ENCODE assay signal across 28 cellular contexts in the genomic region with DNA sequence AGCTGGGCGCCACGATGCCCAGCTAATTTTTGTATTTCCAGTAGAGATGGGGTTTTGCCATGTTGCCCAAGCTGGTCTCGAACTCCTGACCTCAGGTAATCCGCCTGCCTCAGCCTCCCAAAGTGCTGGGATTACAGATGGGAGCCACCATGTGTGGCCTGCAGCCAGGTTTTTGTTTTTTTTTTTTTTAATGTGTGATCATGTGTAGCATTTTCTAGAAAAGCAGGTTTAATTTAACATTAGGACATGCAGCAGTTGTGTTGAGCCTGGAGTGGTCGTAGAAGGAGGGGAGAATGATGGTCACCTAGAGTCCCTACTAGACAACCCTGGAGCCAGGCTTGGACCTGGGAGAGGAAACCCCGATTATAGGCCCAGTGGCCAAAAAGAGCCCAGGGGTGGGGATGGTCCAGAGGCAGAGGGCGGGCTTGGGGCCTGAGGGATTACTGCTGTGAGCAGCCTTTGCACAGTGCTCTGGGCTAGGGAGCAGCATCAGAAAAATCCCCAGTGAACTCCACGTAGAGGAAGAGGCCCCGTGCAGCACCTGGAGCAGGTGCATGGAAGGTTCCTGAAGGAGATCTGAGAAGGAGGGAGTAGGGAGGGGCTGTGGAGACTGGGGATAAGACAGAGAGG. TPM values are rescaled to one million over a fixed set of nuclear protein-coding genes. Genes with fewer than 3 reads are reported as not detected.
"Had no signal": no experiment of that assay in that cellular context is flagged by ENCODE, and none has a peak within 500 bp of the region (broad histone marks: within the 10 kb centered on the region; RNA-seq: fewer than 3 reads in every experiment).

No MANE protein-coding gene starts in this region.

- H3K9me3 ChIP-seq: breast epithelium, ovary, prostate gland, testis, transverse colon had no signal

- H3K27me3 ChIP-seq: breast epithelium, ovary, testis, transverse colon had no signal

- H3K4me3 ChIP-seq: breast epithelium, esophagus muscularis mucosa, heart left ventricle, ovary, prostate gland, smooth muscle cell, testis, transverse colon had no signal

- H3K36me3 ChIP-seq: breast epithelium, esophagus muscularis mucosa, heart left ventricle, ovary, prostate gland, transverse colon had no signal

- H3K27ac ChIP-seq: breast epithelium, esophagus muscularis mucosa, foreskin keratinocyte, heart left ventricle, ovary, prostate gland, testis, transverse colon, VCaP had no signal

- DNase-seq: activated CD4-positive, alpha-beta T cell treated with anti-CD3 and anti-CD28 coated beads for 48 hours; activated CD4-positive, alpha-beta T cell treated with anti-CD3 and anti-CD28 coated beads, Interleukin-2, amount 50 U/mL, for 48 hours; activated CD8-positive, alpha-beta memory T cell treated with anti-CD3 and anti-CD28 coated beads for 24 hours; activated gamma-delta T cell treated with Interleukin-2 at 50 U/mL for 16 hours; activated naive CD4-positive, alpha-beta T cell treated with anti-CD3 and anti-CD28 coated beads, Interleukin-2, amount 50 U/mL, for 16 hours; central memory CD4-positive, alpha-beta T cell; effector CD4-positive, alpha-beta T cell; foreskin keratinocyte; hypothalamus; immature natural killer cell; naive thymus-derived CD8-positive, alpha-beta T cell; retina; stimulated activated naive CD4-positive, alpha-beta T cell treated with Interleukin-2 at 50 U/mL for 16 hours; SW 1271; T-helper 9 cell; testis; transverse colon had no signal

- ATAC-seq: activated CD4-positive, CD25-positive, alpha-beta regulatory T cell treated with anti-CD3 and anti-CD28 coated beads, Interleukin-2, amount 50 U/mL, for 24 hours; foreskin keratinocyte; heart left ventricle; naive thymus-derived CD8-positive, alpha-beta T cell had no signal

RNA-seq across cellular contexts. Expression of gene DLK1, which starts 13.6 kb away (rescaled TPM):
- total RNA-seq: activated T-helper 1 cell treated with anti-CD3 and anti-CD28 coated beads, Interleukin-12 subunit alpha, Interleukin-12 subunit beta, Interleukin-2, Interleukin-4 antibody, amounts not matched to agents 30 ng/mL and 10 ng/mL and 1 ng/mL, durations not matched to agents 14 hours and 24 hours and 36 hours; foreskin keratinocyte; kidney epithelial cell; lower leg skin; naive thymus-derived CD8-positive, alpha-beta T cell; transverse colon had no signal
